8 cellular contexts compared by ENCODE assay signal in genomic region chr3:58419782-58420512, GRCh38. TPM values are rescaled to one million over a fixed set of nuclear protein-coding genes. Genes with fewer than 3 reads are reported as not detected.
DNase-seq lines count a peak whose midpoint lies in the region; ATAC-seq and TF ChIP-seq lines count a peak whose summit lies in the region.

No MANE protein-coding gene starts in this region.

- H3K36me3 ChIP-seq in GM23248 (ENCODE audit: low read depth) = peaks cover 3% of the 10 kb centered on the region
- peaks cover 0 to 43% (median 0%) of the 10 kb centered on the region in 3 experiments for H3K36me3 ChIP-seq in naive thymus-derived CD4-positive, alpha-beta T cell (ENCODE audit: control insufficient read depth in 2 of 3, insufficient read depth in 3 of 3, low read length in 3 of 3)

- H4K20me1 ChIP-seq in GM23248 (ENCODE audit: insufficient read depth) = no peaks in the 10 kb centered on the region

- H3F3A ChIP-seq in GM23248 (ENCODE audit: insufficient read depth) = peaks cover 20% of the 10 kb centered on the region

- WGBS in GM23248 (ENCODE audit: low coverage in 1 of 2, low lambda C conversion rate in 2 of 2, missing lambda C conversion rate in 2 of 2), 2 experiments = 26 to 28% methylated on average over 7 of the region's 7 CpGs

- no peaks in the 10 kb centered on the region for H3K9me2 ChIP-seq in GM23248 (ENCODE audit: insufficient read depth)

- peak overlapping the region; percentile 47 for H3K27ac ChIP-seq in GM23248
- no peak overlapping the region for H3K27ac ChIP-seq in naive thymus-derived CD4-positive, alpha-beta T cell (ENCODE audit: low read depth, low read length)

- POLR2A ChIA-PET in naive thymus-derived CD4-positive, alpha-beta T cell (lab: Charles Lee) = no interaction called here

- H3K4me1 ChIP-seq in GM23248 (ENCODE audit: insufficient read depth) = peaks cover 4% of the 10 kb centered on the region; the same call in 1 of the 2 replicates
- no peaks in the 10 kb centered on the region for H3K4me1 ChIP-seq in naive thymus-derived CD4-positive, alpha-beta T cell (ENCODE audit: control insufficient read depth in 2 of 2, insufficient read depth in 2 of 2, low read length in 2 of 2)

- peaks cover 21% of the 10 kb centered on the region for H3K36me3 Mint-ChIP-seq in activated T-helper 1 cell treated with anti-CD3 and anti-CD28 coated beads, Interleukin-12 subunit alpha, Interleukin-12 subunit beta, Interleukin-2, Interleukin-4 antibody, amounts not matched to agents 30 ng/mL and 10 ng/mL and 1 ng/mL, durations not matched to agents 14 hours and 24 hours and 36 hours (ENCODE audit: low read depth)
- H3K36me3 Mint-ChIP-seq in naive thymus-derived CD4-positive, alpha-beta T cell = peaks cover under 1 to 9% (median 7%) of the 10 kb centered on the region in 5 donors

- H3K27ac Mint-ChIP-seq in activated T-helper 1 cell treated with anti-CD3 and anti-CD28 coated beads, Interleukin-12 subunit alpha, Interleukin-12 subunit beta, Interleukin-2, Interleukin-4 antibody, amounts not matched to agents 30 ng/mL and 10 ng/mL and 1 ng/mL, durations not matched to agents 14 hours and 24 hours and 36 hours = peak overlapping the region; percentile 26
- H3K27ac Mint-ChIP-seq in naive thymus-derived CD4-positive, alpha-beta T cell = peak overlapping the region in 6 of 9 donors; percentile 25 to 65 (median 58)

- H2AFZ ChIP-seq in GM23248 = no peak overlapping the region

- CTCF ChIA-PET in naive thymus-derived CD4-positive, alpha-beta T cell (lab: Charles Lee) = interaction anchor here (0.6 to 1.1 kb wide), 2 partner anchors 80 to 114 kb away, joined by 3 read pairs; partner anchors contain the start of genes HTD2 and RPP14

- no peaks in the 10 kb centered on the region for H3K79me2 ChIP-seq in GM23248 (ENCODE audit: insufficient read depth)

- H3K4me2 ChIP-seq in GM23248 (ENCODE audit: unreplicated experiment) = no peak overlapping the region

- H3K4me3 ChIP-seq in GM12875 (ENCODE audit: low read depth, low read length) (no peak overlapping the region), GM23248 (no peak overlapping the region)
- H3K4me3 ChIP-seq in naive thymus-derived CD4-positive, alpha-beta T cell (ENCODE audit: low read length) = no peak overlapping the region

- no peak overlapping the region for H3K4me3 Mint-ChIP-seq in activated T-helper 1 cell treated with anti-CD3 and anti-CD28 coated beads, Interleukin-12 subunit alpha, Interleukin-12 subunit beta, Interleukin-2, Interleukin-4 antibody, amounts not matched to agents 30 ng/mL and 10 ng/mL and 1 ng/mL, durations not matched to agents 14 hours and 24 hours and 36 hours
- no peak overlapping the region for H3K4me3 Mint-ChIP-seq in naive thymus-derived CD4-positive, alpha-beta T cell

- no peaks in the 10 kb centered on the region for H3K9me3 ChIP-seq in GM23248 (ENCODE audit: low read depth)
- no peaks in the 10 kb centered on the region for H3K9me3 ChIP-seq in naive thymus-derived CD4-positive, alpha-beta T cell (ENCODE audit: control insufficient read depth in 2 of 3, low read length in 3 of 3)

- no peaks in the 10 kb centered on the region for H3K27me3 Mint-ChIP-seq in activated T-helper 1 cell treated with anti-CD3 and anti-CD28 coated beads, Interleukin-12 subunit alpha, Interleukin-12 subunit beta, Interleukin-2, Interleukin-4 antibody, amounts not matched to agents 30 ng/mL and 10 ng/mL and 1 ng/mL, durations not matched to agents 14 hours and 24 hours and 36 hours (ENCODE audit: insufficient read depth)
- H3K27me3 Mint-ChIP-seq in naive thymus-derived CD4-positive, alpha-beta T cell = no peaks in the 10 kb centered on the region

- no peaks in the 10 kb centered on the region for H3K27me3 ChIP-seq in GM23248 (replicated peaks; ENCODE audit: insufficient read depth)
- H3K27me3 ChIP-seq in naive thymus-derived CD4-positive, alpha-beta T cell (ENCODE audit: control insufficient read depth in 2 of 2, insufficient read depth in 2 of 2, low read length in 2 of 2) = no peaks in the 10 kb centered on the region

- in situ Hi-C loops in GM23248 (cut with MboI) = no loop called here

- H3K4me1 Mint-ChIP-seq in activated T-helper 1 cell treated with anti-CD3 and anti-CD28 coated beads, Interleukin-12 subunit alpha, Interleukin-12 subunit beta, Interleukin-2, Interleukin-4 antibody, amounts not matched to agents 30 ng/mL and 10 ng/mL and 1 ng/mL, durations not matched to agents 14 hours and 24 hours and 36 hours (ENCODE audit: low read depth) = peaks cover 4% of the 10 kb centered on the region
- peaks cover 0 to 5% (median 0%) of the 10 kb centered on the region in 7 donors for H3K4me1 Mint-ChIP-seq in naive thymus-derived CD4-positive, alpha-beta T cell

- H3K9ac ChIP-seq in GM23248 = peak overlapping the region; percentile 21; the same call in 1 of the 2 replicates

- H3K9me3 Mint-ChIP-seq in activated T-helper 1 cell treated with anti-CD3 and anti-CD28 coated beads, Interleukin-12 subunit alpha, Interleukin-12 subunit beta, Interleukin-2, Interleukin-4 antibody, amounts not matched to agents 30 ng/mL and 10 ng/mL and 1 ng/mL, durations not matched to agents 14 hours and 24 hours and 36 hours = no peaks in the 10 kb centered on the region
- no peaks in the 10 kb centered on the region for H3K9me3 Mint-ChIP-seq in naive thymus-derived CD4-positive, alpha-beta T cell

- TF ChIP-seq CTCF in GM12875 (IDR thresholded peaks at IDR 0.05; ENCODE audit: borderline replicate concordance, insufficient read depth, low read depth, low read length) = peak; percentile 12; the same call in 1 of the 2 replicates

- DNase-seq in GM23248 = peak; percentile 74
- no peak for DNase-seq in activated T-helper 1 cell treated with anti-CD3 and anti-CD28 coated beads, Interleukin-12 subunit alpha, Interleukin-12 subunit beta, Interleukin-2, Interleukin-4 antibody, amounts not matched to agents 30 ng/mL and 10 ng/mL and 1 ng/mL, durations not matched to agents 14 hours and 24 hours and 36 hours (ENCODE audit: low spot score)
- DNase-seq in naive thymus-derived CD4-positive, alpha-beta T cell = no peak
- no peak for DNase-seq in islet precursor cell
- no peak for DNase-seq in glomerular visceral epithelial cell (ENCODE audit: extremely low spot score)
- DNase-seq in mesenteric fat pad (ENCODE audit: low spot score) = no peak
- DNase-seq in NCI-H345 treated with DMSO at 0.1 percent for 48 hours (lab: John Stamatoyannopoulos, UW; ENCODE audit: unreplicated experiment) = no peak

- intact Hi-C loops in activated T-helper 1 cell treated with anti-CD3 and anti-CD28 coated beads, Interleukin-12 subunit alpha, Interleukin-12 subunit beta, Interleukin-2, Interleukin-4 antibody, amounts not matched to agents 30 ng/mL and 10 ng/mL and 1 ng/mL, durations not matched to agents 14 hours and 24 hours and 36 hours (cut with micrococcal nuclease) = no loop called here
- intact Hi-C loops in naive thymus-derived CD4-positive, alpha-beta T cell (cut with micrococcal nuclease) = loop anchor here (5.0 to 10.0 kb wide), 4 partner anchors 112 to 455 kb away; no protein-coding TSS in a partner anchor

- no peak for ATAC-seq in naive thymus-derived CD4-positive, alpha-beta T cell

RNA-seq across cellular contexts. Expression of gene PDHB, which starts 13.7 kb away (rescaled TPM):
- total RNA-seq in GM23248 (2014; rRNA removed; shearing (Covaris generic)) = 108 and 110 TPM in 2 replicates
- 119 and 126 TPM in 2 replicates for polyA plus RNA-seq in GM23248 (2016; fragmentation: Nextera tagmentation; extraction: Ambion mirVana)
- total RNA-seq in activated T-helper 1 cell treated with anti-CD3 and anti-CD28 coated beads, Interleukin-12 subunit alpha, Interleukin-12 subunit beta, Interleukin-2, Interleukin-4 antibody, amounts not matched to agents 30 ng/mL and 10 ng/mL and 1 ng/mL, durations not matched to agents 14 hours and 24 hours and 36 hours = 62.0 and 68.1 TPM in 2 replicates
- total RNA-seq in naive thymus-derived CD4-positive, alpha-beta T cell = 10 to 100 TPM; 30.1 to 58.1 (median 54.0) TPM
- 100 to 1,000 TPM; 106 to 128 TPM for polyA plus RNA-seq in naive thymus-derived CD4-positive, alpha-beta T cell
- total RNA-seq in mesenteric fat pad = 55.2 TPM
